1 cellular context compared by ENCODE assay signal in the genomic region with DNA sequence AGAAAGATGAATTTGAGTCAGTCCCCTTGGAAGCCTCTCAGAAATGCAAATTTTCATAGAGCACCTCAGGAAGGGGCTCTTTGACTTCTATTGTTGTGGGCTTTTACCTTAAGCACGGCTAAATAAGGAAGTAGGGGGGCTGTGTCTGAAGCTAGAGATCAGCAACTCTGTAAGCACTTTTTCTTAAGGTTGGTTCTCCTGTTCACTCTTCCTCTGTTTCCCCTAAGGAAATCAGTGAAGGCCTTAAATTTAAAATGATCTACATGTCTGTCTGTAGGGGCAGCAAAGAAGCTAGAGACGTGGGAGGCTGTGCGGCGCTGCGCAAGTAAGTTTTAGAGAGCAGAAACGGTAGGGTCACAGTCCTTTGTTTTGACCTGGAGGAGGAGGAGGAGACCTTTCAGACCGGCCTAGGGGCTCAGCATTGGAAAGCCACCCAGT.
TF ChIP-seq lines count a peak whose summit lies in the region.

No MANE protein-coding gene starts in this region.

TF ChIP-seq in HepG2, 621 proteins besides CTCF, POLR2A, EP300 and RAD21:
- TF ChIP-seq ZBTB21 (CRISPR knock-in tag; IDR thresholded peaks at IDR 0.05) (0 out of 2 replicates have a peak, but pooled peaks have one; percentile 25), HMGXB4 (CRISPR knock-in tag; IDR thresholded peaks at IDR 0.05; ENCODE audit: borderline replicate concordance in 1 of 2, low read depth in 1 of 2) (peak; percentile 22 to 66; a peak in 2 of 4 replicates), HDAC1 (CRISPR knock-in tag; IDR thresholded peaks at IDR 0.05) (peak; percentile 50; the same call in 1 of the 2 replicates), CREB1 (IDR thresholded peaks at IDR 0.05) (no peak), CREB1 (CRISPR knock-in tag; IDR thresholded peaks at IDR 0.05) (0 out of 2 replicates have a peak, but pooled peaks have one; percentile 27), ZFX (CRISPR knock-in tag; IDR thresholded peaks at IDR 0.05; ENCODE audit: low read depth) (peak; percentile 53; the same call in 1 of the 2 replicates), ZFP62 (CRISPR knock-in tag; IDR thresholded peaks at IDR 0.05) (no peak), TEAD3 (CRISPR knock-in tag; optimal IDR thresholded peaks at IDR 0.05; ENCODE audit: borderline replicate concordance) (peak; percentile 46), ZNF441 (CRISPR knock-in tag; IDR thresholded peaks at IDR 0.05; ENCODE audit: borderline replicate concordance) (0 out of 2 replicates have a peak, but pooled peaks have one; percentile 53), POLR2G (IDR thresholded peaks at IDR 0.05; ENCODE audit: low read depth, low read length) (peak; percentile 28; the same call in 1 of the 2 replicates), PHF8 (CRISPR knock-in tag; IDR thresholded peaks at IDR 0.05) (peak; percentile 30; the same call in 1 of the 2 replicates), RELA (CRISPR knock-in tag; IDR thresholded peaks at IDR 0.05) (no peak), GATAD2A (CRISPR knock-in tag; IDR thresholded peaks at IDR 0.05) (0 out of 2 replicates have a peak, but pooled peaks have one; percentile 14), TOPORS (CRISPR knock-in tag; IDR thresholded peaks at IDR 0.05) (no peak), ZNF12 (CRISPR knock-in tag; IDR thresholded peaks at IDR 0.05) (no peak), NR3C1 (CRISPR knock-in tag; IDR thresholded peaks at IDR 0.05) (no peak), NR2F6 (IDR thresholded peaks at IDR 0.05) (no peak; the same call in 1 of the 2 replicates), NR2F6 (CRISPR knock-in tag; IDR thresholded peaks at IDR 0.05) (0 out of 2 replicates have a peak, but pooled peaks have one; percentile 44), TFDP2 (CRISPR knock-in tag; IDR thresholded peaks at IDR 0.05) (no peak), FOXK2 (IDR thresholded peaks at IDR 0.05) (no peak), ASH2L (IDR thresholded peaks at IDR 0.05; ENCODE audit: insufficient read length, low read depth, low read length) (peak; percentile 45), STAG1 (CRISPR knock-in tag; IDR thresholded peaks at IDR 0.05) (peak; percentile 7; the same call in 1 of the 2 replicates), HMG20A (CRISPR knock-in tag; IDR thresholded peaks at IDR 0.05; ENCODE audit: borderline replicate concordance) (no peak), ZNF362 (CRISPR knock-in tag; IDR thresholded peaks at IDR 0.05; ENCODE audit: borderline replicate concordance) (no peak), SOX5 (CRISPR knock-in tag; IDR thresholded peaks at IDR 0.05; ENCODE audit: borderline replicate concordance) (peak; percentile 32; the same call in 1 of the 2 replicates), HOXA3 (CRISPR knock-in tag; IDR thresholded peaks at IDR 0.05) (peak; percentile 36; the same call in 1 of the 2 replicates), ZNF761 (CRISPR knock-in tag; conservative IDR thresholded peaks at IDR 0.05) (0 out of 2 replicates have a peak, but pooled peaks have one; percentile 14), DR1 (CRISPR knock-in tag; IDR thresholded peaks at IDR 0.05) (no peak), SAP130 (CRISPR knock-in tag; IDR thresholded peaks at IDR 0.05; ENCODE audit: low read depth) (peak; percentile 53), ELF3 (CRISPR knock-in tag; IDR thresholded peaks at IDR 0.05) (peak; percentile 28; the same call in 1 of the 2 replicates), ZSCAN5A (CRISPR knock-in tag; IDR thresholded peaks at IDR 0.05; ENCODE audit: borderline replicate concordance) (0 out of 2 replicates have a peak, but pooled peaks have one; percentile 25), XRCC5 (optimal IDR thresholded peaks at IDR 0.05; ENCODE audit: low read length) (no peak), HOMEZ (CRISPR knock-in tag; IDR thresholded peaks at IDR 0.05; ENCODE audit: low read depth) (no peak)
- TF ChIP-seq, protein P1, sequence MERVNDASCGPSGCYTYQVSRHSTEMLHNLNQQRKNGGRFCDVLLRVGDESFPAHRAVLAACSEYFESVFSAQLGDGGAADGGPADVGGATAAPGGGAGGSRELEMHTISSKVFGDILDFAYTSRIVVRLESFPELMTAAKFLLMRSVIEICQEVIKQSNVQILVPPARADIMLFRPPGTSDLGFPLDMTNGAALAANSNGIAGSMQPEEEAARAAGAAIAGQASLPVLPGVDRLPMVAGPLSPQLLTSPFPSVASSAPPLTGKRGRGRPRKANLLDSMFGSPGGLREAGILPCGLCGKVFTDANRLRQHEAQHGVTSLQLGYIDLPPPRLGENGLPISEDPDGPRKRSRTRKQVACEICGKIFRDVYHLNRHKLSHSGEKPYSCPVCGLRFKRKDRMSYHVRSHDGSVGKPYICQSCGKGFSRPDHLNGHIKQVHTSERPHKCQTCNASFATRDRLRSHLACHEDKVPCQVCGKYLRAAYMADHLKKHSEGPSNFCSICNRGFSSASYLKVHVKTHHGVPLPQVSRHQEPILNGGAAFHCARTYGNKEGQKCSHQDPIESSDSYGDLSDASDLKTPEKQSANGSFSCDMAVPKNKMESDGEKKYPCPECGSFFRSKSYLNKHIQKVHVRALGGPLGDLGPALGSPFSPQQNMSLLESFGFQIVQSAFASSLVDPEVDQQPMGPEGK (CRISPR knock-in tag; IDR thresholded peaks at IDR 0.05): 0 out of 2 replicates have a peak, but pooled peaks have one; percentile 20
- TF ChIP-seq, protein P2, sequence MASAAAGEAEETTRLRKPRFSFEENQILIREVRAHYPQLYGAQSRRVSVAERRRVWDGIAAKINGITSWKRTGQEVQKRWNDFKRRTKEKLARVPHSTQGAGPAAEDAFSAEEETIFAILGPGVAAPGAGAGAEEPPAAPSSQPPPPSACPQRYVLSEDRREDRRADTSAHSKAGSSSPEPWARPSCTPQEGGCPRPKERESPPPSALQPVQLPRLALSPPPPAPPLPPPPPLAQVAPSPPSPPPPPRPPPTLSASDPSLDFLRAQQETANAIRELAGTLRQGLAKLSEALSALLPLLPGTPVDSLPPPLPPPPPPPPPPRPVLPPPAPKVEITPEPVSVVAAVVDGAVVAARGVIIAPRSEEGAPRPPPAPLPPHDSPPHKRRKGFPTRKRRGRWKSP (CRISPR knock-in tag; IDR thresholded peaks at IDR 0.05): no peak
- TF ChIP-seq, protein P3, sequence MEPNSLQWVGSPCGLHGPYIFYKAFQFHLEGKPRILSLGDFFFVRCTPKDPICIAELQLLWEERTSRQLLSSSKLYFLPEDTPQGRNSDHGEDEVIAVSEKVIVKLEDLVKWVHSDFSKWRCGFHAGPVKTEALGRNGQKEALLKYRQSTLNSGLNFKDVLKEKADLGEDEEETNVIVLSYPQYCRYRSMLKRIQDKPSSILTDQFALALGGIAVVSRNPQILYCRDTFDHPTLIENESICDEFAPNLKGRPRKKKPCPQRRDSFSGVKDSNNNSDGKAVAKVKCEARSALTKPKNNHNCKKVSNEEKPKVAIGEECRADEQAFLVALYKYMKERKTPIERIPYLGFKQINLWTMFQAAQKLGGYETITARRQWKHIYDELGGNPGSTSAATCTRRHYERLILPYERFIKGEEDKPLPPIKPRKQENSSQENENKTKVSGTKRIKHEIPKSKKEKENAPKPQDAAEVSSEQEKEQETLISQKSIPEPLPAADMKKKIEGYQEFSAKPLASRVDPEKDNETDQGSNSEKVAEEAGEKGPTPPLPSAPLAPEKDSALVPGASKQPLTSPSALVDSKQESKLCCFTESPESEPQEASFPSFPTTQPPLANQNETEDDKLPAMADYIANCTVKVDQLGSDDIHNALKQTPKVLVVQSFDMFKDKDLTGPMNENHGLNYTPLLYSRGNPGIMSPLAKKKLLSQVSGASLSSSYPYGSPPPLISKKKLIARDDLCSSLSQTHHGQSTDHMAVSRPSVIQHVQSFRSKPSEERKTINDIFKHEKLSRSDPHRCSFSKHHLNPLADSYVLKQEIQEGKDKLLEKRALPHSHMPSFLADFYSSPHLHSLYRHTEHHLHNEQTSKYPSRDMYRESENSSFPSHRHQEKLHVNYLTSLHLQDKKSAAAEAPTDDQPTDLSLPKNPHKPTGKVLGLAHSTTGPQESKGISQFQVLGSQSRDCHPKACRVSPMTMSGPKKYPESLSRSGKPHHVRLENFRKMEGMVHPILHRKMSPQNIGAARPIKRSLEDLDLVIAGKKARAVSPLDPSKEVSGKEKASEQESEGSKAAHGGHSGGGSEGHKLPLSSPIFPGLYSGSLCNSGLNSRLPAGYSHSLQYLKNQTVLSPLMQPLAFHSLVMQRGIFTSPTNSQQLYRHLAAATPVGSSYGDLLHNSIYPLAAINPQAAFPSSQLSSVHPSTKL (CRISPR knock-in tag; IDR thresholded peaks at IDR 0.05): peak; percentile 12; the same call in 1 of the 2 replicates
- TF ChIP-seq, protein P4, sequence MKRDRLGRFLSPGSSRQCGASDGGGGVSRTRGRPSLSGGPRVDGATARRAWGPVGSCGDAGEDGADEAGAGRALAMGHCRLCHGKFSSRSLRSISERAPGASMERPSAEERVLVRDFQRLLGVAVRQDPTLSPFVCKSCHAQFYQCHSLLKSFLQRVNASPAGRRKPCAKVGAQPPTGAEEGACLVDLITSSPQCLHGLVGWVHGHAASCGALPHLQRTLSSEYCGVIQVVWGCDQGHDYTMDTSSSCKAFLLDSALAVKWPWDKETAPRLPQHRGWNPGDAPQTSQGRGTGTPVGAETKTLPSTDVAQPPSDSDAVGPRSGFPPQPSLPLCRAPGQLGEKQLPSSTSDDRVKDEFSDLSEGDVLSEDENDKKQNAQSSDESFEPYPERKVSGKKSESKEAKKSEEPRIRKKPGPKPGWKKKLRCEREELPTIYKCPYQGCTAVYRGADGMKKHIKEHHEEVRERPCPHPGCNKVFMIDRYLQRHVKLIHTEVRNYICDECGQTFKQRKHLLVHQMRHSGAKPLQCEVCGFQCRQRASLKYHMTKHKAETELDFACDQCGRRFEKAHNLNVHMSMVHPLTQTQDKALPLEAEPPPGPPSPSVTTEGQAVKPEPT (CRISPR knock-in tag; IDR thresholded peaks at IDR 0.05; ENCODE audit: low read depth): no peak
